ENCODE assay signal across 10 cellular contexts in the genomic region with DNA sequence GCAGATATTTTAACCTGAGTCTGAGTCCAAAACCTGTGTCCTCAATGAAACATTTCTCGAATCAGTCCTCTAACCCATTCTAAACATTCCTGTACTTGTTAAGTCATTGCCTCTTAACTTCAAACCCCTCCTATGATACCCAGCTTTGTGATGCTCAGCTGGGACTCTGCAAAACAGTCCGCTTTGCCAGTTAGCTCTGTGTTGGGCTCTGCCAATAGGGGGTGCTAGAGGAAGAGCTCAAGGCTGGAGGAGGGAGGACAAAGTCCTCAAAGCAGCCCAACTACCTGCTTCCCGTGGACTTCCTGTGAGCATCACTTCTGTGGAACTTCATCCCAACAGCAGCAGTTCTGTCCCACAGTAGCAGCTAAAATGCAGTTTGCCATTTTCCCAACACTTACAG. TPM values are rescaled to one million over a fixed set of nuclear protein-coding genes. Genes with fewer than 3 reads are reported as not detected.
A peak's percentile ranks its signal among the peaks of the same experiment; 100 is the strongest.
DNase-seq lines count a peak whose midpoint lies in the region; ATAC-seq and TF ChIP-seq lines count a peak whose summit lies in the region.
"Had no signal": no experiment of that assay in that cellular context is flagged by ENCODE, and none has a peak within 500 bp of the region (broad histone marks: within the 10 kb centered on the region; RNA-seq: fewer than 3 reads in every experiment).

No MANE protein-coding gene starts in this region.

- DNase-seq in NCI-H2196 (lab: John Stamatoyannopoulos, UW; ENCODE audit: unreplicated experiment) (peak; percentile 14), NCI-H2196 treated with DMSO at 0.1 percent for 48 hours (lab: John Stamatoyannopoulos, UW; ENCODE audit: unreplicated experiment) (no peak), SK-N-SH (peak; percentile 39), mucosa of descending colon (peak in 1 of 3 donors; percentile 13), mesothelial cell of epicardium (ENCODE audit: low spot score in 2 of 2, unreplicated experiment in 2 of 2) (no peak)

- no peak overlapping the region for H3K27ac Mint-ChIP-seq in mesothelial cell of epicardium

- peak; percentile 64 for ATAC-seq in GM21576 (IDR thresholded peaks at IDR 0.05; ENCODE audit: unreplicated experiment)
- peak; percentile 50 for ATAC-seq in mucosa of descending colon
- no peak for ATAC-seq in HG03457 (IDR thresholded peaks at IDR 0.05; ENCODE audit: unreplicated experiment)
- ATAC-seq in GM18909 (IDR thresholded peaks at IDR 0.05; ENCODE audit: poor library complexity, unreplicated experiment), result no peak

- H3K4me3 ChIP-seq in SK-N-SH (ENCODE audit: low read depth in 2 of 2, low read length in 1 of 2) (no peak overlapping the region), mucosa of descending colon (no peak overlapping the region)
- H3K4me3 ChIP-seq: BLaER1 treated with 17β-estradiol and CSF1 and Interleukin-3, amounts not matched to agents 10 nM and 100 nM had no signal

- peaks cover 31% of the 10 kb centered on the region for H3F3A ChIP-seq in SK-N-SH (replicated peaks; ENCODE audit: insufficient read depth)

- no peak for TF ChIP-seq EP300 in SK-N-SH (IDR thresholded peaks at IDR 0.05; ENCODE audit: borderline replicate concordance in 1 of 2, low read depth in 1 of 2, low read length in 1 of 2)

- peak overlapping the region in 1 of 2 experiments; percentile 84; a peak in 2 of 4 replicates for H3K27ac ChIP-seq in SK-N-SH (ENCODE audit: low read depth in 2 of 2, low read length in 1 of 2)
- H3K27ac ChIP-seq: BLaER1 treated with 17β-estradiol and CSF1 and Interleukin-3, amounts not matched to agents 10 nM and 100 nM had no signal

- no peaks in the 10 kb centered on the region for H3K9me2 ChIP-seq in SK-N-SH

- H3K4me3 Mint-ChIP-seq in mesothelial cell of epicardium, result no peak overlapping the region

- H4K20me1 ChIP-seq in SK-N-SH (ENCODE audit: insufficient read depth), result no peaks in the 10 kb centered on the region
- H4K20me1 ChIP-seq: BLaER1 treated with 17β-estradiol and CSF1 and Interleukin-3, amounts not matched to agents 10 nM and 100 nM had no signal

- H3K79me2 ChIP-seq in SK-N-SH (ENCODE audit: insufficient read depth), result no peaks in the 10 kb centered on the region

- POLR2A ChIA-PET in SK-N-SH (lab: Yijun Ruan, JAX), result no interaction called here

- peaks cover 0 to 30% of the 10 kb centered on the region in 2 experiments; a peak in 2 of 4 replicates for H3K4me1 ChIP-seq in SK-N-SH (ENCODE audit: control insufficient read depth in 1 of 2, insufficient read depth in 2 of 2, low read depth in 1 of 2, low read length in 1 of 2)
- no peaks in the 10 kb centered on the region for H3K4me1 ChIP-seq in mucosa of descending colon (ENCODE audit: low read depth)
- H3K4me1 ChIP-seq: BLaER1 treated with 17β-estradiol and CSF1 and Interleukin-3, amounts not matched to agents 10 nM and 100 nM had no signal

- 68% methylated on average over 2 of the region's 3 CpGs for WGBS in SK-N-SH (ENCODE audit: low lambda C conversion rate)

- H3K9ac ChIP-seq in SK-N-SH, result peak overlapping the region; percentile 22; the same call in 1 of the 2 replicates
- H3K9ac ChIP-seq: BLaER1 treated with 17β-estradiol and CSF1 and Interleukin-3, amounts not matched to agents 10 nM and 100 nM had no signal

- no peaks in the 10 kb centered on the region for H3K9me3 ChIP-seq in SK-N-SH
- H3K9me3 ChIP-seq in mucosa of descending colon, result no peaks in the 10 kb centered on the region
- H3K9me3 ChIP-seq: BLaER1 treated with 17β-estradiol and CSF1 and Interleukin-3, amounts not matched to agents 10 nM and 100 nM had no signal

- H3K4me2 ChIP-seq in SK-N-SH, result no peak overlapping the region
- H3K4me2 ChIP-seq: BLaER1 treated with 17β-estradiol and CSF1 and Interleukin-3, amounts not matched to agents 10 nM and 100 nM had no signal

- no peaks in the 10 kb centered on the region for H3K36me3 ChIP-seq in SK-N-SH (replicated peaks in 1 of 2; ENCODE audit: control insufficient read depth in 1 of 2, insufficient read depth in 2 of 2, low read length in 1 of 2)
- no peaks in the 10 kb centered on the region for H3K36me3 ChIP-seq in mucosa of descending colon (ENCODE audit: low read depth)
- H3K36me3 ChIP-seq: BLaER1 treated with 17β-estradiol and CSF1 and Interleukin-3, amounts not matched to agents 10 nM and 100 nM had no signal

- H3K36me3 Mint-ChIP-seq in mesothelial cell of epicardium, result no peaks in the 10 kb centered on the region

- no peak overlapping the region for H2AFZ ChIP-seq in SK-N-SH (ENCODE audit: low read depth)

- H3K4me1 Mint-ChIP-seq in mesothelial cell of epicardium, result no peaks in the 10 kb centered on the region

- intact Hi-C loops in mucosa of descending colon (cut with DNase I, micrococcal nuclease), result no loop called here

- H3K27me3 Mint-ChIP-seq in mesothelial cell of epicardium (ENCODE audit: low read depth), result peaks cover 13% of the 10 kb centered on the region

- H3K27me3 ChIP-seq in SK-N-SH (ENCODE audit: insufficient read depth), result no peaks in the 10 kb centered on the region
- H3K27me3 ChIP-seq: BLaER1 treated with 17β-estradiol and CSF1 and Interleukin-3, amounts not matched to agents 10 nM and 100 nM had no signal

- CTCF ChIA-PET in SK-N-SH (lab: Yijun Ruan, JAX), result interaction anchor here (0.7 to 1.9 kb wide), 8 partner anchors 13 to 112 kb away, joined by 3 to 5 read pairs (median 3); no protein-coding TSS in a partner anchor

- peak; percentile 60 for TF ChIP-seq CTCF in SK-N-SH (IDR thresholded peaks at IDR 0.05)
- no peak for TF ChIP-seq CTCF in mucosa of descending colon (IDR thresholded peaks at IDR 0.05)
- no peak for TF ChIP-seq CTCF in mesothelial cell of epicardium (IDR thresholded peaks at IDR 0.05; ENCODE audit: unreplicated experiment)

- peak; percentile 35 for TF ChIP-seq RAD21 in SK-N-SH (IDR thresholded peaks at IDR 0.05; ENCODE audit: low read length)

- no peaks in the 10 kb centered on the region for H3K9me3 Mint-ChIP-seq in mesothelial cell of epicardium

TF ChIP-seq in SK-N-SH, 30 proteins besides CTCF, POLR2A, EP300 and RAD21:
- no peak for TF ChIP-seq MXI1 (IDR thresholded peaks at IDR 0.05; ENCODE audit: low read depth, low read length)
- TF ChIP-seq IRF3 (IDR thresholded peaks at IDR 0.05; ENCODE audit: low read depth, low read length), result no peak
- TF ChIP-seq, protein P1, sequence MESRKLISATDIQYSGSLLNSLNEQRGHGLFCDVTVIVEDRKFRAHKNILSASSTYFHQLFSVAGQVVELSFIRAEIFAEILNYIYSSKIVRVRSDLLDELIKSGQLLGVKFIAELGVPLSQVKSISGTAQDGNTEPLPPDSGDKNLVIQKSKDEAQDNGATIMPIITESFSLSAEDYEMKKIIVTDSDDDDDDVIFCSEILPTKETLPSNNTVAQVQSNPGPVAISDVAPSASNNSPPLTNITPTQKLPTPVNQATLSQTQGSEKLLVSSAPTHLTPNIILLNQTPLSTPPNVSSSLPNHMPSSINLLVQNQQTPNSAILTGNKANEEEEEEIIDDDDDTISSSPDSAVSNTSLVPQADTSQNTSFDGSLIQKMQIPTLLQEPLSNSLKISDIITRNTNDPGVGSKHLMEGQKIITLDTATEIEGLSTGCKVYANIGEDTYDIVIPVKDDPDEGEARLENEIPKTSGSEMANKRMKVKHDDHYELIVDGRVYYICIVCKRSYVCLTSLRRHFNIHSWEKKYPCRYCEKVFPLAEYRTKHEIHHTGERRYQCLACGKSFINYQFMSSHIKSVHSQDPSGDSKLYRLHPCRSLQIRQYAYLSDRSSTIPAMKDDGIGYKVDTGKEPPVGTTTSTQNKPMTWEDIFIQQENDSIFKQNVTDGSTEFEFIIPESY (IDR thresholded peaks at IDR 0.05; ENCODE audit: borderline replicate concordance, low read depth), result no peak
- TF ChIP-seq, protein P2, sequence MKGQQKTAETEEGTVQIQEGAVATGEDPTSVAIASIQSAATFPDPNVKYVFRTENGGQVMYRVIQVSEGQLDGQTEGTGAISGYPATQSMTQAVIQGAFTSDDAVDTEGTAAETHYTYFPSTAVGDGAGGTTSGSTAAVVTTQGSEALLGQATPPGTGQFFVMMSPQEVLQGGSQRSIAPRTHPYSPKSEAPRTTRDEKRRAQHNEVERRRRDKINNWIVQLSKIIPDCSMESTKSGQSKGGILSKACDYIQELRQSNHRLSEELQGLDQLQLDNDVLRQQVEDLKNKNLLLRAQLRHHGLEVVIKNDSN (IDR thresholded peaks at IDR 0.05; ENCODE audit: borderline replicate concordance, low read depth), result no peak
- TF ChIP-seq TCF12 (IDR thresholded peaks at IDR 0.05), result no peak
- TF ChIP-seq, protein P3, sequence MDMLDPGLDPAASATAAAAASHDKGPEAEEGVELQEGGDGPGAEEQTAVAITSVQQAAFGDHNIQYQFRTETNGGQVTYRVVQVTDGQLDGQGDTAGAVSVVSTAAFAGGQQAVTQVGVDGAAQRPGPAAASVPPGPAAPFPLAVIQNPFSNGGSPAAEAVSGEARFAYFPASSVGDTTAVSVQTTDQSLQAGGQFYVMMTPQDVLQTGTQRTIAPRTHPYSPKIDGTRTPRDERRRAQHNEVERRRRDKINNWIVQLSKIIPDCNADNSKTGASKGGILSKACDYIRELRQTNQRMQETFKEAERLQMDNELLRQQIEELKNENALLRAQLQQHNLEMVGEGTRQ (IDR thresholded peaks at IDR 0.05; ENCODE audit: borderline replicate concordance, low read depth, low read length), result no peak
- TF ChIP-seq FOXM1 (IDR thresholded peaks at IDR 0.05; ENCODE audit: low read depth), result no peak
- no peak for TF ChIP-seq NRF1 (IDR thresholded peaks at IDR 0.05; ENCODE audit: low read depth, low read length)
- no peak for TF ChIP-seq RCOR1 (IDR thresholded peaks at IDR 0.05; ENCODE audit: low read length)
- no peak for TF ChIP-seq ELF1 (IDR thresholded peaks at IDR 0.05)
- TF ChIP-seq FOSL2 (IDR thresholded peaks at IDR 0.05; ENCODE audit: borderline replicate concordance, low read depth), result no peak

RNA-seq across cellular contexts. Expression of gene SYT14, which starts 38.1 kb away (rescaled TPM):
- 1.2 and 1.8 TPM in 2 replicates for polyA plus RNA-seq in SK-N-SH (2012; rRNA removed)
- 1.8 TPM in 2 replicates for polyA plus RNA-seq in SK-N-SH (2012; cell fraction: cytosol; rRNA removed)
- polyA plus RNA-seq in SK-N-SH (2012; cell fraction: nucleus; rRNA removed), result 1.0 and 2.7 TPM in 2 replicates
- total RNA-seq in mucosa of descending colon, result under 1 TPM in 1 of 3 donors, not detected in 2; 0.41 TPM
- 1.1 to 1.8 TPM (median 1.7 TPM) in 3 replicates for total RNA-seq in mesothelial cell of epicardium
- total RNA-seq: lung microvascular endothelial cell had no signal

Comparison
In these comparisons a context has a peak if more than half of its experiments do, and no peak if none do; other contexts are left out.
1. DNase-seq: peak in NCI-H2196 (single experiment) and SK-N-SH (single experiment); none in NCI-H2196 treated with DMSO at 0.1 percent for 48 hours (single experiment) and mesothelial cell of epicardium (0 of 2).
2. ATAC-seq: peak in GM21576 (single experiment) and mucosa of descending colon (single experiment); none in HG03457 (single experiment) and GM18909 (single experiment).